In genomic region chr5:149666212-149666852, GRCh38 we compare ENCODE assay signal across 13 cellular contexts.
DNase-seq lines count a peak whose midpoint lies in the region; ATAC-seq and TF ChIP-seq lines count a peak whose summit lies in the region.
"Had no signal": no experiment of that assay in that cellular context is flagged by ENCODE, and none has a peak within 500 bp of the region (broad histone marks: within the 10 kb centered on the region; RNA-seq: fewer than 3 reads in every experiment).

No MANE protein-coding gene starts in this region.

- DNase-seq in AML-193 (lab: John Stamatoyannopoulos, UW) (peak; percentile 17 to 31), NCI-H226 (peak; percentile 51), colonic mucosa (no peak), mesenchymal stem cell (peak; percentile 39), NCI-H748 (lab: John Stamatoyannopoulos, UW; ENCODE audit: unreplicated experiment) (no peak), DMS53 treated with DMSO at 0.1 percent for 48 hours (lab: John Stamatoyannopoulos, UW; ENCODE audit: unreplicated experiment) (no peak), DMS153 treated with DMSO at 0.1 percent for 48 hours (lab: John Stamatoyannopoulos, UW; ENCODE audit: unreplicated experiment) (no peak)
- no peak for DNase-seq in natural killer cell treated with Interleukin-12 subunit alpha and Interleukin-12 subunit beta and Interleukin-15 and Interleukin-18, amount 100 ng/mL, for 72 hours (ENCODE audit: low spot score)
- DNase-seq: activated CD8-positive, alpha-beta T cell treated with anti-CD3 and anti-CD28 coated beads, Interleukin-2, amount 10 ng/mL, durations not matched to agents 7 days and 5 days; foreskin melanocyte; NCI-H2029 treated with DMSO at 0.1 percent for 48 hours had no signal

- H3K4me1 ChIP-seq in colonic mucosa, result peaks cover 4% of the 10 kb centered on the region
- peaks cover 5% of the 10 kb centered on the region for H3K4me1 ChIP-seq in mesenchymal stem cell (ENCODE audit: control insufficient read depth, insufficient read depth, low read depth, low read length)

- WGBS in mesenchymal stem cell, result 95% methylated on average over 3 of the region's 4 CpGs

- peaks cover 3 to 5% of the 10 kb centered on the region in 2 donors for H3K4me1 Mint-ChIP-seq in natural killer cell treated with Interleukin-12 subunit alpha and Interleukin-12 subunit beta and Interleukin-15 and Interleukin-18, amount 100 ng/mL, for 72 hours (ENCODE audit: low read depth in 2 of 2)

- no peak overlapping the region for H3K18ac ChIP-seq in mesenchymal stem cell (ENCODE audit: low read depth in 1 of 2, low read length in 2 of 2)

- no peak overlapping the region for H3K27ac Mint-ChIP-seq in natural killer cell treated with Interleukin-12 subunit alpha and Interleukin-12 subunit beta and Interleukin-15 and Interleukin-18, amount 100 ng/mL, for 72 hours
- H3K27ac Mint-ChIP-seq: activated CD8-positive, alpha-beta T cell treated with anti-CD3 and anti-CD28 coated beads, Interleukin-2, amount 10 ng/mL, durations not matched to agents 7 days and 5 days had no signal

- no peak overlapping the region for H3K9ac ChIP-seq in colonic mucosa (ENCODE audit: low read depth in 2 of 2, low read length in 2 of 2)
- no peak overlapping the region for H3K9ac ChIP-seq in mesenchymal stem cell (ENCODE audit: low read length)

- no peak overlapping the region for H3K23ac ChIP-seq in mesenchymal stem cell (ENCODE audit: low read length in 2 of 2)

- H3K14ac ChIP-seq in mesenchymal stem cell (ENCODE audit: low read length in 2 of 2), result no peak overlapping the region

- H3K36me3 ChIP-seq in colonic mucosa, result no peaks in the 10 kb centered on the region
- H3K36me3 ChIP-seq in mesenchymal stem cell (ENCODE audit: control insufficient read depth in 1 of 2, insufficient read depth in 2 of 2, low read depth in 1 of 2, low read length in 2 of 2), result no peaks in the 10 kb centered on the region

- TF ChIP-seq CTCF in colonic mucosa (IDR thresholded peaks at IDR 0.05), result no peak

- H3K27me3 ChIP-seq in colonic mucosa, result no peaks in the 10 kb centered on the region
- H3K27me3 ChIP-seq in mesenchymal stem cell (ENCODE audit: control insufficient read depth in 1 of 2, insufficient read depth in 1 of 2, low read length in 2 of 2), result peaks cover 0 to under 1% of the 10 kb centered on the region in 2 experiments

- no peak overlapping the region for H2BK12ac ChIP-seq in mesenchymal stem cell (ENCODE audit: low read length in 2 of 2)

- no peak overlapping the region for H4K8ac ChIP-seq in mesenchymal stem cell (ENCODE audit: low read length)

- H3K27me3 Mint-ChIP-seq in natural killer cell treated with Interleukin-12 subunit alpha and Interleukin-12 subunit beta and Interleukin-15 and Interleukin-18, amount 100 ng/mL, for 72 hours, result peaks cover 2 to 5% of the 10 kb centered on the region in 2 donors
- H3K27me3 Mint-ChIP-seq: memory B cell had no signal

- H3K4me3 Mint-ChIP-seq in natural killer cell treated with Interleukin-12 subunit alpha and Interleukin-12 subunit beta and Interleukin-15 and Interleukin-18, amount 100 ng/mL, for 72 hours, result no peak overlapping the region
- H3K4me3 Mint-ChIP-seq: activated CD8-positive, alpha-beta T cell treated with anti-CD3 and anti-CD28 coated beads, Interleukin-2, amount 10 ng/mL, durations not matched to agents 7 days and 5 days; memory B cell had no signal

- H4K91ac ChIP-seq in mesenchymal stem cell (ENCODE audit: low read length), result no peak overlapping the region

- no peak overlapping the region for H2BK15ac ChIP-seq in mesenchymal stem cell (ENCODE audit: low read depth, poor library complexity, severe bottlenecking)

- no peak overlapping the region for H2AK5ac ChIP-seq in mesenchymal stem cell (ENCODE audit: low read length, severe bottlenecking)

- no peak overlapping the region for H2BK5ac ChIP-seq in mesenchymal stem cell (ENCODE audit: low read depth, low read length, poor library complexity, severe bottlenecking)

- ATAC-seq in natural killer cell treated with Interleukin-12 subunit alpha and Interleukin-12 subunit beta and Interleukin-15 and Interleukin-18, amount 100 ng/mL, for 72 hours, result no peak
- ATAC-seq: activated CD8-positive, alpha-beta T cell treated with anti-CD3 and anti-CD28 coated beads, Interleukin-2, amount 10 ng/mL, durations not matched to agents 7 days and 5 days had no signal

- intact Hi-C loops in colonic mucosa (cut with DNase I), result no loop called here

- H3K27ac ChIP-seq in colonic mucosa (peak overlapping the region; percentile 45), mesenchymal stem cell (ENCODE audit: low read length, poor library complexity, severe bottlenecking) (peak overlapping the region; percentile 6)
- H3K27ac ChIP-seq: skin epidermis had no signal

- H2AFZ ChIP-seq in mesenchymal stem cell (ENCODE audit: low read depth, low read length), result no peak overlapping the region

- no peak overlapping the region for H3K4ac ChIP-seq in mesenchymal stem cell (ENCODE audit: low read depth in 1 of 2, low read length in 2 of 2)

- peaks cover 5% of the 10 kb centered on the region for H3K36me3 Mint-ChIP-seq in natural killer cell treated with Interleukin-12 subunit alpha and Interleukin-12 subunit beta and Interleukin-15 and Interleukin-18, amount 100 ng/mL, for 72 hours
- H3K36me3 Mint-ChIP-seq: memory B cell had no signal

- peaks cover 3% of the 10 kb centered on the region for H3K9me3 Mint-ChIP-seq in natural killer cell treated with Interleukin-12 subunit alpha and Interleukin-12 subunit beta and Interleukin-15 and Interleukin-18, amount 100 ng/mL, for 72 hours

- H2BK120ac ChIP-seq in mesenchymal stem cell (ENCODE audit: low read depth, low read length), result no peak overlapping the region

- H3K4me3 ChIP-seq in colonic mucosa, result no peak overlapping the region
- H3K4me3 ChIP-seq in mesenchymal stem cell (ENCODE audit: insufficient read depth in 1 of 2, low read depth in 1 of 2, low read length in 2 of 2), result no peak overlapping the region
- H3K4me3 ChIP-seq: skin epidermis had no signal

- H3K4me2 ChIP-seq in mesenchymal stem cell (ENCODE audit: low read length, poor library complexity, severe bottlenecking), result no peak overlapping the region

- no peaks in the 10 kb centered on the region for H3K79me1 ChIP-seq in mesenchymal stem cell (replicated peaks; ENCODE audit: low read length, poor library complexity, severe bottlenecking)

- no peaks in the 10 kb centered on the region for H3K9me3 ChIP-seq in colonic mucosa
- H3K9me3 ChIP-seq in mesenchymal stem cell (ENCODE audit: control insufficient read depth, low read length), result peaks cover 9% of the 10 kb centered on the region

Comparison
In these comparisons a context has a peak if more than half of its experiments do, and no peak if none do; other contexts are left out.
1. DNase-seq: peak in AML-193 (2 of 2), NCI-H226 (single experiment) and mesenchymal stem cell (single experiment); none in colonic mucosa (single experiment), natural killer cell treated with Interleukin-12 subunit alpha and Interleukin-12 subunit beta and Interleukin-15 and Interleukin-18, amount 100 ng/mL, for 72 hours (single experiment), NCI-H748 (single experiment), DMS53 treated with DMSO at 0.1 percent for 48 hours (single experiment) and DMS153 treated with DMSO at 0.1 percent for 48 hours (single experiment).